8 cellular contexts compared by ENCODE assay signal in genomic region chr19:2478756-2479555, GRCh38. TPM values are rescaled to one million over a fixed set of nuclear protein-coding genes. Genes with fewer than 3 reads are reported as not detected.
DNase-seq lines count a peak whose midpoint lies in the region; ATAC-seq and TF ChIP-seq lines count a peak whose summit lies in the region.

No MANE protein-coding gene starts in this region.

- peak overlapping the region; percentile 85 for H3K4me2 ChIP-seq in hepatocyte

- peak; percentile 64 for TF ChIP-seq POLR2A in GM15510 (IDR thresholded peaks at IDR 0.05; ENCODE audit: borderline replicate concordance, extremely low read depth, insufficient read length)

- no peaks in the 10 kb centered on the region for H3K9me2 ChIP-seq in hepatocyte (replicated peaks; ENCODE audit: insufficient read depth)

- WGBS in hepatocyte (ENCODE audit: low lambda C conversion rate, missing lambda C conversion rate): 5% methylated on average over 24 of the region's 39 CpGs

- DNase-seq in ascending aorta (ENCODE audit: low spot score in 2 of 2): peak; percentile 63 to 88
- peak; percentile 85 for DNase-seq in hepatocyte (ENCODE audit: low spot score)
- DNase-seq in skeletal muscle cell (ENCODE audit: low read depth): no peak
- DNase-seq in NCI-H1436 treated with DMSO at 0.1 percent for 48 hours (lab: John Stamatoyannopoulos, UW): no peak
- no peak for DNase-seq in ecto neural progenitor cell (ENCODE audit: low spot score)
- no peak for DNase-seq in NCI-H2107 treated with DMSO at 0.1 percent for 48 hours (lab: John Stamatoyannopoulos, UW; ENCODE audit: unreplicated experiment)

- H3K79me2 ChIP-seq in hepatocyte: peaks cover 19% of the 10 kb centered on the region

- H3K4me1 ChIP-seq in ascending aorta (peaks cover 7 to 16% of the 10 kb centered on the region in 2 donors), hepatocyte (ENCODE audit: insufficient read depth) (peaks cover 20% of the 10 kb centered on the region)

- H4K20me1 ChIP-seq in hepatocyte (ENCODE audit: insufficient read depth, poor library complexity, severe bottlenecking): peaks cover 17% of the 10 kb centered on the region

- no peaks in the 10 kb centered on the region for H3K27me3 ChIP-seq in ascending aorta
- H3K27me3 ChIP-seq in hepatocyte: no peaks in the 10 kb centered on the region

- no peak for TF ChIP-seq CTCF in ascending aorta (IDR thresholded peaks at IDR 0.05)
- no peak for TF ChIP-seq CTCF in hepatocyte (IDR thresholded peaks at IDR 0.05; ENCODE audit: poor library complexity)

- H3K4me3 ChIP-seq in ascending aorta: peak overlapping the region; percentile 94 to 98
- H3K4me3 ChIP-seq in hepatocyte: peak overlapping the region; percentile 31
- peak overlapping the region; percentile 97 for H3K4me3 ChIP-seq in skeletal muscle cell (ENCODE audit: low read depth, low read length)

- H3K27ac ChIP-seq in ascending aorta (peak overlapping the region; percentile 88 to 90), hepatocyte (peak overlapping the region; percentile 77)

- H3K36me3 ChIP-seq in ascending aorta (peaks cover 11 to 15% of the 10 kb centered on the region in 2 donors), hepatocyte (replicated peaks; ENCODE audit: insufficient read depth, low read depth) (no peaks in the 10 kb centered on the region)

- H2AFZ ChIP-seq in hepatocyte: no peak overlapping the region

- ATAC-seq in SK-N-SH treated with all-trans-retinoic acid at 6 μM for 48 hours: peak; percentile 38

- intact Hi-C loops in ascending aorta (cut with DNase I): loop anchor here (1.0 to 5.0 kb wide), 2 partner anchors 65 to 148 kb away; no protein-coding TSS in a partner anchor

- H3K9me3 ChIP-seq in ascending aorta: peaks cover 0 to 6% of the 10 kb centered on the region in 2 donors
- no peaks in the 10 kb centered on the region for H3K9me3 ChIP-seq in hepatocyte (ENCODE audit: low read depth)

TF ChIP-seq in SK-N-SH treated with all-trans-retinoic acid at 6 μM for 48 hours, 23 proteins besides CTCF, POLR2A, EP300 and RAD21:
- TF ChIP-seq SNAI2 (CRISPR knock-in tag; IDR thresholded peaks at IDR 0.05) (no peak), BACH2 (CRISPR knock-in tag; IDR thresholded peaks at IDR 0.05; ENCODE audit: borderline replicate concordance) (no peak), CSRNP3 (CRISPR knock-in tag; IDR thresholded peaks at IDR 0.05) (no peak), POU6F1 (CRISPR knock-in tag; IDR thresholded peaks at IDR 0.05; ENCODE audit: borderline replicate concordance, low read depth) (no peak), TCF4 (CRISPR knock-in tag; IDR thresholded peaks at IDR 0.05; ENCODE audit: borderline replicate concordance) (no peak), RARB (CRISPR knock-in tag; IDR thresholded peaks at IDR 0.05) (no peak), PATZ1 (CRISPR knock-in tag; IDR thresholded peaks at IDR 0.05; ENCODE audit: borderline replicate concordance) (no peak), TOX (CRISPR knock-in tag; IDR thresholded peaks at IDR 0.05; ENCODE audit: borderline replicate concordance) (no peak), ZNF70 (CRISPR knock-in tag; IDR thresholded peaks at IDR 0.05) (no peak), ESRRG (CRISPR knock-in tag; IDR thresholded peaks at IDR 0.05) (no peak), ZFP3 (CRISPR knock-in tag; IDR thresholded peaks at IDR 0.05) (no peak)

RNA-seq across cellular contexts. Expression of gene GADD45B, which starts 3.0 kb away (rescaled TPM):
- 514 TPM for total RNA-seq in ascending aorta
- total RNA-seq in hepatocyte: 126 and 129 TPM in 2 replicates
- polyA plus RNA-seq in hepatocyte: 229 and 299 TPM in 2 replicates

RNA-seq across cellular contexts. Expression of gene LMNB2, which starts 22.2 kb away (rescaled TPM):
- total RNA-seq in ascending aorta (38.7 TPM), hepatocyte (44.7 and 48.4 TPM in 2 replicates)
- polyA plus RNA-seq in hepatocyte: 28.9 and 42.0 TPM in 2 replicates

RNA-seq across cellular contexts. Expression of gene TIMM13, which starts 51.6 kb away (rescaled TPM):
- total RNA-seq in ascending aorta: 55.0 TPM
- 38.3 and 47.4 TPM in 2 replicates for total RNA-seq in hepatocyte
- polyA plus RNA-seq in hepatocyte: 188 and 213 TPM in 2 replicates

Comparison
In these comparisons a context has a peak if more than half of its experiments do, and no peak if none do; other contexts are left out.
1. DNase-seq: peak in ascending aorta (2 of 2) and hepatocyte (single experiment); none in skeletal muscle cell (single experiment), NCI-H1436 treated with DMSO at 0.1 percent for 48 hours (single experiment), ecto neural progenitor cell (single experiment) and NCI-H2107 treated with DMSO at 0.1 percent for 48 hours (single experiment).
2. H3K4me3 ChIP-seq: peak in every context shown above with its lines; median percentile 97 in skeletal muscle cell; 96 in ascending aorta; 31 in hepatocyte.